Comparison of ENCODE assay signal across 15 cellular contexts in the genomic region with DNA sequence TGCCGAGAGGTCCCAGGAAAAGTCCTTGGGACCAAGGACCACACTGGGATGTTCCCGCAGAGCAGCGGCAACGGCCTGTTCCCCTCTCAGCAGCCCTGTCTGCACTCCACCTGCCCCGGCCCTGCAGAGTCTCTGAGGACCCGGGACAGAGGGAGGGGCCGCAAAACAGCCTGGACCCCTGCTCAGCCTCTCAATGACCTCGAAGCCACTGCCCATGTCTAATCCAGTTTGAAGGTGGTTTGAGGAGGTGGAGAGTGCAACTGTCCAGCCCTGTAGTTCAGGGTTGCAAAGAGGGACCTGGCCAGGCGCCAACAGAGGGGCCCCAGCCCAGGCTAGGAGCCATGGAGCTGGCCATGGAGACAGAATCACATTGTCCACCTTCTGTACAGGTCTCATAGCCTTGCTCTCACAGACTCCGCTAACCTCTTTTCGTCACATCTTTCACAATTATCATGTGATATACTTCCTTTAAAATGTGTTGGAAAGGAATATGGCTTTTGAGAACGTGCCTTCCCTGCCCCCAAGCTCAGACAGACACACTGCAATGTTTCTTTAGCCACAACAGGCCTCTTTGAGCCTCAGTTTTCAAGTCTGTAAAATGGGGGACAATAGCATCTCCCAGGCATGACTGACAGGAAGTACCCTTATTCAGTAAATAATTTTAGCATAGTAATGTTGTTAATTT. TPM values are rescaled to one million over a fixed set of nuclear protein-coding genes. Genes with fewer than 3 reads are reported as not detected.
A peak's percentile ranks its signal among the peaks of the same experiment; 100 is the strongest.
DNase-seq lines count a peak whose midpoint lies in the region; ATAC-seq and TF ChIP-seq lines count a peak whose summit lies in the region.
"Had no signal": no experiment of that assay in that cellular context is flagged by ENCODE, and none has a peak within 500 bp of the region (broad histone marks: within the 10 kb centered on the region; RNA-seq: fewer than 3 reads in every experiment).

No MANE protein-coding gene starts in this region.

- H3K4ac ChIP-seq in IMR-90 (ENCODE audit: low read depth, low read length) = no peak overlapping the region

- peaks cover 50% of the 10 kb centered on the region for H3K36me3 ChIP-seq in IMR-90 (ENCODE audit: control insufficient read depth, insufficient read depth, low read length)
- peaks cover 0 to 9% of the 10 kb centered on the region in 2 donors for H3K36me3 ChIP-seq in left lung
- peaks cover under 1 to 10% (median 7%) of the 10 kb centered on the region in 4 donors for H3K36me3 ChIP-seq in stomach
- no peaks in the 10 kb centered on the region for H3K36me3 ChIP-seq in CD4-positive, alpha-beta memory T cell (ENCODE audit: insufficient read depth, low read length)
- H3K36me3 ChIP-seq: ovary had no signal

- H3K79me1 ChIP-seq in IMR-90 (ENCODE audit: low read depth in 1 of 2, low read length in 2 of 2) = peaks cover 3 to 89% of the 10 kb centered on the region in 2 experiments; a peak in 3 of 4 replicates

- peaks cover 57% of the 10 kb centered on the region for H3K4me1 Mint-ChIP-seq in activated CD8-positive, alpha-beta T cell treated with anti-CD3 and anti-CD28 coated beads, Interleukin-2, amount 10 ng/mL, durations not matched to agents 7 days and 5 days (ENCODE audit: low read depth)
- peaks cover 11 to 24% (median 17%) of the 10 kb centered on the region in 4 donors for H3K4me1 Mint-ChIP-seq in CD4-positive, alpha-beta memory T cell
- H3K4me1 Mint-ChIP-seq: activated B cell treated with CpG ODN at 0.5 μM for 24 hours had no signal

- H2AFZ ChIP-seq in IMR-90 (replicated peaks; ENCODE audit: low read length, poor library complexity) = no peak overlapping the region

- H3K23ac ChIP-seq in IMR-90 (ENCODE audit: low read depth, low read length) = peak overlapping the region; percentile 69; the same call in 1 of the 2 replicates

- no peak overlapping the region for H3K4me2 ChIP-seq in IMR-90 (ENCODE audit: low read depth, low read length)

- H3K4me3 Mint-ChIP-seq in activated CD8-positive, alpha-beta T cell treated with anti-CD3 and anti-CD28 coated beads, Interleukin-2, amount 10 ng/mL, durations not matched to agents 7 days and 5 days = no peak overlapping the region
- H3K4me3 Mint-ChIP-seq in CD4-positive, alpha-beta memory T cell = peak overlapping the region in 1 of 8 donors; percentile 17
- H3K4me3 Mint-ChIP-seq: activated B cell treated with CpG ODN at 0.5 μM for 24 hours had no signal

- no peak overlapping the region for H2BK5ac ChIP-seq in IMR-90 (ENCODE audit: low read depth, low read length, poor library complexity, severe bottlenecking)

- H4K91ac ChIP-seq in IMR-90 (ENCODE audit: insufficient read depth, low read depth, low read length) = no peak overlapping the region

- H3K27ac ChIP-seq in IMR-90 (ENCODE audit: insufficient read depth, low read length) (no peak overlapping the region), left lung (peak overlapping the region; percentile 5 to 93), stomach (peak overlapping the region in 4 of 5 donors; percentile 65 to 91 (median 82))
- no peak overlapping the region for H3K27ac ChIP-seq in CD4-positive, alpha-beta memory T cell (ENCODE audit: low read depth, low read length)
- H3K27ac ChIP-seq: adrenal gland, ovary had no signal

- no peak overlapping the region for H2AK5ac ChIP-seq in IMR-90 (ENCODE audit: low read depth, low read length)

- ATAC-seq in IMR-90 (ENCODE audit: low read depth) (no peak), left lung (peak; percentile 20), HG03025 (IDR thresholded peaks at IDR 0.05; ENCODE audit: low FRiP score, unreplicated experiment) (no peak), HG02610 (IDR thresholded peaks at IDR 0.05; ENCODE audit: unreplicated experiment) (no peak)
- no peak for ATAC-seq in activated CD8-positive, alpha-beta T cell treated with anti-CD3 and anti-CD28 coated beads, Interleukin-2, amount 10 ng/mL, durations not matched to agents 7 days and 5 days

- no peak overlapping the region for H2BK120ac ChIP-seq in IMR-90 (ENCODE audit: low read depth, low read length)

- TF ChIP-seq EP300 in stomach (IDR thresholded peaks at IDR 0.05) = no peak

- in situ Hi-C loops in IMR-90 (cut with MboI; ENCODE audit: low sequenced_read_pairs) = no loop called here

- H3K56ac ChIP-seq in IMR-90 (ENCODE audit: extremely low read depth, insufficient read depth, low read length) = no peak overlapping the region

- no peak overlapping the region for H3K18ac ChIP-seq in IMR-90 (ENCODE audit: low read depth, low read length)

- no peak overlapping the region for H4K5ac ChIP-seq in IMR-90 (ENCODE audit: low read depth, low read length)

- POLR2A ChIA-PET in IMR-90 (lab: Charles Lee; ENCODE audit: unreplicated experiment) = no interaction called here
- POLR2A ChIA-PET in activated CD8-positive, alpha-beta T cell treated with anti-CD3 and anti-CD28 coated beads, Interleukin-2, amount 10 ng/mL, durations not matched to agents 7 days and 5 days (lab: Charles Lee) = no interaction called here
- POLR2A ChIA-PET in CD4-positive, alpha-beta memory T cell (lab: Charles Lee; ENCODE audit: partially characterized antibody) = no interaction called here

- dilution Hi-C loops in IMR-90 (cut with HindIII; ENCODE audit: low sequenced_read_pairs, unreplicated experiment) = no loop called here

- peaks cover 13% of the 10 kb centered on the region for H3K9me3 Mint-ChIP-seq in activated CD8-positive, alpha-beta T cell treated with anti-CD3 and anti-CD28 coated beads, Interleukin-2, amount 10 ng/mL, durations not matched to agents 7 days and 5 days (ENCODE audit: insufficient read depth)
- peaks cover 5 to 18% (median 12%) of the 10 kb centered on the region in 8 donors for H3K9me3 Mint-ChIP-seq in CD4-positive, alpha-beta memory T cell

- H3K27ac Mint-ChIP-seq in activated CD8-positive, alpha-beta T cell treated with anti-CD3 and anti-CD28 coated beads, Interleukin-2, amount 10 ng/mL, durations not matched to agents 7 days and 5 days = peak overlapping the region; percentile 22
- H3K27ac Mint-ChIP-seq in CD4-positive, alpha-beta memory T cell = no peak overlapping the region
- H3K27ac Mint-ChIP-seq: activated B cell treated with CpG ODN at 0.5 μM for 24 hours had no signal

- H4K20me1 ChIP-seq in IMR-90 (ENCODE audit: insufficient read depth, low read length) = peaks cover 100% of the 10 kb centered on the region

- TF ChIP-seq POLR2A in IMR-90 (IDR thresholded peaks at IDR 0.05; ENCODE audit: low read depth, low read length) (no peak), stomach (IDR thresholded peaks at IDR 0.05) (no peak)

- peak overlapping the region; percentile 1; the same call in 1 of the 2 replicates for H3K14ac ChIP-seq in IMR-90 (replicated peaks; ENCODE audit: low read depth, low read length)

- no peaks in the 10 kb centered on the region for H3K27me3 Mint-ChIP-seq in activated CD8-positive, alpha-beta T cell treated with anti-CD3 and anti-CD28 coated beads, Interleukin-2, amount 10 ng/mL, durations not matched to agents 7 days and 5 days (ENCODE audit: low read depth)
- no peaks in the 10 kb centered on the region for H3K27me3 Mint-ChIP-seq in CD4-positive, alpha-beta memory T cell

- DNase-seq in IMR-90 (no peak), left lung (no peak), stomach (no peak), NCI-H1105 treated with DMSO at 0.1 percent for 48 hours (lab: John Stamatoyannopoulos, UW) (no peak)
- DNase-seq in activated CD8-positive, alpha-beta T cell treated with anti-CD3 and anti-CD28 coated beads, Interleukin-2, amount 10 ng/mL, durations not matched to agents 7 days and 5 days = no peak
- DNase-seq in CD4-positive, alpha-beta memory T cell = no peak
- DNase-seq: activated B cell treated with CpG ODN at 0.5 μM for 24 hours; activated CD8-positive, alpha-beta memory T cell treated with anti-CD3 and anti-CD28 coated beads, Interleukin-2, amount 50 U/mL, for 48 hours; adrenal gland; C1 segment of cervical spinal cord; dermis blood vessel endothelial cell; NCI-H1436 treated with DMSO at 0.1 percent for 48 hours; ovary had no signal

- H2AK9ac ChIP-seq in IMR-90 (replicated peaks; ENCODE audit: low read depth, low read length, poor library complexity) = peak overlapping the region; percentile 31

- no peak overlapping the region for H2BK20ac ChIP-seq in IMR-90 (ENCODE audit: low read depth, low read length)

- WGBS in IMR-90 (ENCODE audit: extremely low coverage in 2 of 2, insufficient read length in 1 of 2), 2 experiments = 97% methylated on average over 5 of the region's 12 CpGs; no CpG with 5 or more reads in 1 of the 2 experiments
- WGBS in stomach, 5 donors = 81 to 90% (median 86%) methylated on average over 8 to 12 of the region's 12 CpGs

- CTCF ChIA-PET in IMR-90 (lab: Yijun Ruan, JAX) = no interaction called here
- CTCF ChIA-PET in activated CD8-positive, alpha-beta T cell treated with anti-CD3 and anti-CD28 coated beads, Interleukin-2, amount 10 ng/mL, durations not matched to agents 7 days and 5 days (lab: Charles Lee) = interaction anchor here (7.2 kb wide), 1 partner anchor 19 kb away, joined by 81 read pairs; no protein-coding TSS in a partner anchor
- CTCF ChIA-PET in CD4-positive, alpha-beta memory T cell (lab: Charles Lee; ENCODE audit: partially characterized antibody) = interaction anchor here (1.6 kb wide), 1 partner anchor 17 kb away, joined by 4 read pairs; no protein-coding TSS in a partner anchor

- no TSS peak for BruUV-seq in IMR-90 (replicated peaks; lab: Mats Ljungman, UMichigan)

- no peak overlapping the region for H4K8ac ChIP-seq in IMR-90 (ENCODE audit: low read depth in 2 of 2, low read length in 2 of 2)

- intact Hi-C loops in IMR-90 (cut with micrococcal nuclease) (no loop called here), left lung (cut with DNase I) (no loop called here), stomach (cut with DNase I; ENCODE audit: low total_unique reads) (no loop called here)
- intact Hi-C loops in CD4-positive, alpha-beta memory T cell (cut with micrococcal nuclease) = no loop called here

- H2BK15ac ChIP-seq in IMR-90 (ENCODE audit: low read depth, low read length) = no peak overlapping the region

- H3K36me3 Mint-ChIP-seq in activated CD8-positive, alpha-beta T cell treated with anti-CD3 and anti-CD28 coated beads, Interleukin-2, amount 10 ng/mL, durations not matched to agents 7 days and 5 days (ENCODE audit: low read depth) = peaks cover 31% of the 10 kb centered on the region
- peaks cover 23 to 24% of the 10 kb centered on the region in 2 donors for H3K36me3 Mint-ChIP-seq in CD4-positive, alpha-beta memory T cell

- no peak overlapping the region for H3K4me3 ChIP-seq in IMR-90 (ENCODE audit: insufficient read depth, low read depth, low read length)
- no peak overlapping the region for H3K4me3 ChIP-seq in left lung
- H3K4me3 ChIP-seq in stomach = peak overlapping the region in 1 of 4 donors; percentile 3
- no peak overlapping the region for H3K4me3 ChIP-seq in CD4-positive, alpha-beta memory T cell (ENCODE audit: low read length in 2 of 2)
- H3K4me3 ChIP-seq: adrenal gland, ovary had no signal

- TF ChIP-seq CTCF in IMR-90 (conservative IDR thresholded peaks at IDR 0.05; ENCODE audit: low read depth, low read length) (no peak), left lung (IDR thresholded peaks at IDR 0.05) (no peak), stomach (IDR thresholded peaks at IDR 0.05) (no peak)

- H3K27me3 ChIP-seq in IMR-90 (ENCODE audit: control insufficient read depth, insufficient read depth, low read length) = no peaks in the 10 kb centered on the region
- no peaks in the 10 kb centered on the region for H3K27me3 ChIP-seq in left lung
- H3K27me3 ChIP-seq in stomach = no peaks in the 10 kb centered on the region
- no peaks in the 10 kb centered on the region for H3K27me3 ChIP-seq in CD4-positive, alpha-beta memory T cell (ENCODE audit: insufficient read depth, low read length)
- H3K27me3 ChIP-seq: adrenal gland, ovary had no signal

- H3K4me1 ChIP-seq in IMR-90 (ENCODE audit: control insufficient read depth, insufficient read depth, low read length) (peaks cover 54% of the 10 kb centered on the region), left lung (peaks cover 0 to 92% of the 10 kb centered on the region in 2 donors), stomach (peaks cover 42 to 81% (median 62%) of the 10 kb centered on the region in 4 donors)
- H3K4me1 ChIP-seq in CD4-positive, alpha-beta memory T cell (ENCODE audit: insufficient read depth, low read length) = no peaks in the 10 kb centered on the region

- H3K9me3 ChIP-seq in IMR-90 (ENCODE audit: control insufficient read depth, insufficient read depth, low read length) (no peaks in the 10 kb centered on the region), left lung (peaks cover 0 to 4% of the 10 kb centered on the region in 2 donors), stomach (peaks cover 0 to 7% (median 3%) of the 10 kb centered on the region in 4 donors)
- H3K9me3 ChIP-seq in CD4-positive, alpha-beta memory T cell (ENCODE audit: control insufficient read depth in 1 of 2, low read length in 2 of 2) = no peaks in the 10 kb centered on the region
- H3K9me3 ChIP-seq: ovary had no signal

- no peak overlapping the region for H3K9ac ChIP-seq in IMR-90 (ENCODE audit: low read depth, low read length)

- TF ChIP-seq RAD21 in IMR-90 (IDR thresholded peaks at IDR 0.05; ENCODE audit: low read length) = no peak

- H3K9me1 ChIP-seq in IMR-90 (ENCODE audit: insufficient read depth, low read length) = peaks cover 81% of the 10 kb centered on the region

RNA-seq across cellular contexts. Expression of a gene that starts 49.3 kb away (rescaled TPM):
- total RNA-seq in IMR-90 (2012; rRNA removed) (648 and 684 TPM in 2 replicates), left lung (100 to 1,000 TPM; 164 to 225 TPM), stomach (100 to 1,000 TPM; 191 to 504 (median 237) TPM)
- polyA plus RNA-seq in IMR-90 (2012; rRNA removed) (766 and 895 TPM in 2 replicates), stomach (10 to 100 TPM; 25.7 to 87.7 (median 43.6) TPM)
- polyA plus RNA-seq in IMR-90 (2012; cell fraction: cytosol; rRNA removed) = 676 and 750 TPM in 2 replicates
- polyA plus RNA-seq in IMR-90 (2012; cell fraction: nucleus; rRNA removed; ENCODE audit: low replicate concordance) = 1,803 and 1,926 TPM in 2 replicates
- total RNA-seq in activated CD8-positive, alpha-beta T cell treated with anti-CD3 and anti-CD28 coated beads, Interleukin-2, amount 10 ng/mL, durations not matched to agents 7 days and 5 days = 10 to 100 TPM; 51.4 to 56.1 TPM
- 10 to 100 TPM; 70.8 to 75.1 TPM for total RNA-seq in CD4-positive, alpha-beta memory T cell
- polyA plus RNA-seq in CD4-positive, alpha-beta memory T cell = 10 to 100 TPM; 33.6 to 63.3 TPM

Comparison
In these comparisons a context has a peak if more than half of its experiments do, and no peak if none do; other contexts are left out.
1. H3K27ac ChIP-seq: peak in left lung (2 of 2) and stomach (4 of 5); none in IMR-90 (single experiment) and CD4-positive, alpha-beta memory T cell (single experiment).